In genomic region chr20:63658749-63659187, GRCh38 we compare ENCODE assay signal across 8 cellular contexts. TPM values are rescaled to one million over a fixed set of nuclear protein-coding genes. Genes with fewer than 3 reads are reported as not detected.
DNase-seq lines count a peak whose midpoint lies in the region; ATAC-seq, FAIRE-seq and TF ChIP-seq lines count a peak whose summit lies in the region.

No MANE protein-coding gene starts in this region.

- H3K4me1 Mint-ChIP-seq in IgD-negative memory B cell: peaks cover 8 to 19% (median 9%) of the 10 kb centered on the region in 3 donors
- peaks cover 41% of the 10 kb centered on the region for H3K4me1 Mint-ChIP-seq in brain

- H3K27ac ChIP-seq in ACC112 (ENCODE audit: low read depth, low read length): peak overlapping the region; percentile 69; the same call in 1 of the 2 replicates
- H3K27ac ChIP-seq in left lung: peak overlapping the region; percentile 71 to 81
- H3K27ac ChIP-seq in thyroid gland: peak overlapping the region in 2 of 3 donors; percentile 76 to 86

- H3K4me3 Mint-ChIP-seq in IgD-negative memory B cell (peak overlapping the region; percentile 95 to 98 (median 97)), brain (peak overlapping the region; percentile 97 to 99 (median 98))

- H3K4me3 ChIP-seq in ACC112 (ENCODE audit: low read depth, low read length) (peak overlapping the region; percentile 86), left lung (peak overlapping the region; percentile 80 to 82), thyroid gland (replicated peaks in 1 of 3) (peak overlapping the region; percentile 3 to 80 (median 53))

- 0 to 4% methylated on average over 9 to 17 of the region's 25 CpGs for WGBS in thyroid gland, 2 donors

- H3K27me3 Mint-ChIP-seq in IgD-negative memory B cell (peaks cover 3% of the 10 kb centered on the region), brain (peaks cover 9% of the 10 kb centered on the region)

- peaks cover 14% of the 10 kb centered on the region for H3K4me1 ChIP-seq in ACC112 (ENCODE audit: control insufficient read depth, insufficient read depth, low read length, unreplicated experiment)
- H3K4me1 ChIP-seq in left lung: peaks cover 13 to 30% of the 10 kb centered on the region in 2 donors
- H3K4me1 ChIP-seq in thyroid gland: peaks cover 19 to 21% of the 10 kb centered on the region in 2 donors

- intact Hi-C loops in left lung (cut with DNase I): no loop called here
- intact Hi-C loops in thyroid gland (cut with DNase I): no loop called here

- peaks cover 20% of the 10 kb centered on the region for H3K79me2 ChIP-seq in ACC112 (ENCODE audit: control insufficient read depth, insufficient read depth, low read length, unreplicated experiment)

- TF ChIP-seq POLR2A in thyroid gland (IDR thresholded peaks at IDR 0.05): no peak
- no peak for TF ChIP-seq POLR2A in GM12892 (IDR thresholded peaks at IDR 0.05; ENCODE audit: low read depth, low read length)

- H3K27me3 ChIP-seq in ACC112 (ENCODE audit: insufficient read depth, low read length) (no peaks in the 10 kb centered on the region), left lung (peaks cover 0 to 14% of the 10 kb centered on the region in 2 donors), thyroid gland (no peaks in the 10 kb centered on the region)

- no peaks in the 10 kb centered on the region for H3K36me3 ChIP-seq in ACC112 (ENCODE audit: insufficient read depth, low read length)
- H3K36me3 ChIP-seq in left lung: peaks cover 0 to 33% of the 10 kb centered on the region in 2 donors
- H3K36me3 ChIP-seq in thyroid gland: peaks cover 18 to 23% of the 10 kb centered on the region in 2 donors

- ATAC-seq in GM19328 (IDR thresholded peaks at IDR 0.05; ENCODE audit: unreplicated experiment): peak; percentile 11
- ATAC-seq in left lung: peak; percentile 30

- no peak for FAIRE-seq in GM12892 (lab: Jason Lieb, UNC)

- peak overlapping the region in 2 of 3 donors; percentile 93 to 97 for H3K27ac Mint-ChIP-seq in IgD-negative memory B cell
- peak overlapping the region; percentile 96 to 99 (median 99) for H3K27ac Mint-ChIP-seq in brain

- DNase-seq in left lung (no peak), thyroid gland (peak in 1 of 2 donors; percentile 25), amniotic stem cell (lab: John Stamatoyannopoulos, UW) (no peak), GM12892 (ENCODE audit: insufficient read length) (no peak)

- TF ChIP-seq CTCF in brain (conservative IDR thresholded peaks at IDR 0.05) (no peak), left lung (IDR thresholded peaks at IDR 0.05) (no peak), thyroid gland (IDR thresholded peaks at IDR 0.05) (no peak)

- peak overlapping the region; percentile 45 for H2AFZ ChIP-seq in ACC112 (ENCODE audit: low read length, unreplicated experiment)

- H3K9me3 ChIP-seq in left lung (no peaks in the 10 kb centered on the region), thyroid gland (no peaks in the 10 kb centered on the region)

- H3K9me3 Mint-ChIP-seq in IgD-negative memory B cell: no peaks in the 10 kb centered on the region
- peaks cover 0 to 3% (median 0%) of the 10 kb centered on the region in 5 experiments for H3K9me3 Mint-ChIP-seq in brain

- peaks cover 3% of the 10 kb centered on the region for H3K36me3 Mint-ChIP-seq in IgD-negative memory B cell
- peaks cover 4% of the 10 kb centered on the region for H3K36me3 Mint-ChIP-seq in brain

RNA-seq across cellular contexts. Expression of gene RTEL1, which starts 0.7 kb away (rescaled TPM):
- 2.6 TPM for polyA plus RNA-seq in IgD-negative memory B cell
- 8.6 TPM for polyA plus RNA-seq in brain (ENCODE audit: insufficient read depth, low read depth, low replicate concordance)
- 10 to 100 TPM; 22.3 to 38.8 TPM for total RNA-seq in left lung
- total RNA-seq in thyroid gland: 10 to 100 TPM; 14.1 to 87.4 (median 54.2) TPM
- polyA plus RNA-seq in GM12892 (2012; ENCODE audit: missing spikeins): 10.9 TPM

RNA-seq across cellular contexts. Expression of gene STMN3, which starts 5.5 kb away (rescaled TPM):
- polyA plus RNA-seq in IgD-negative memory B cell (2.7 TPM), brain (ENCODE audit: insufficient read depth, low read depth, low replicate concordance) (455 TPM)
- total RNA-seq in left lung (10 to 100 TPM; 12.6 to 13.1 TPM), thyroid gland (10 to 100 TPM; 53.7 to 84.0 (median 66.1) TPM)
- 2.0 TPM for polyA plus RNA-seq in GM12892 (2012; ENCODE audit: missing spikeins)

RNA-seq across cellular contexts. Expression of gene GMEB2, which starts 31.9 kb away (rescaled TPM):
- polyA plus RNA-seq in IgD-negative memory B cell (10.6 TPM), brain (ENCODE audit: insufficient read depth, low read depth, low replicate concordance) (13.6 TPM)
- total RNA-seq in left lung (1 to 10 TPM; 8.1 to 9.8 TPM), thyroid gland (10 to 100 TPM; 23.1 to 34.9 (median 29.9) TPM)
- polyA plus RNA-seq in GM12892 (2012; ENCODE audit: missing spikeins): 3.2 TPM

RNA-seq across cellular contexts. Expression of gene TNFRSF6B, which starts 37.7 kb away (rescaled TPM):
- not detected for polyA plus RNA-seq in IgD-negative memory B cell
- 7.1 TPM for polyA plus RNA-seq in brain (ENCODE audit: insufficient read depth, low read depth, low replicate concordance)
- total RNA-seq in left lung: 10 to 100 TPM in 1 of 2 donors, 1 to 10 TPM in 1; 3.6 to 17.6 TPM
- total RNA-seq in thyroid gland: 10 to 100 TPM in 2 of 4 donors, 1 to 10 TPM in 2; 6.7 to 15.5 (median 10.5) TPM
- not detected for polyA plus RNA-seq in GM12892 (2012; ENCODE audit: missing spikeins)

RNA-seq across cellular contexts. Expression of gene ARFRP1, which starts 49.0 kb away (rescaled TPM):
- 64.3 TPM for polyA plus RNA-seq in IgD-negative memory B cell
- 49.6 TPM for polyA plus RNA-seq in brain (ENCODE audit: insufficient read depth, low read depth, low replicate concordance)
- 10 to 100 TPM; 38.2 to 46.9 TPM for total RNA-seq in left lung
- total RNA-seq in thyroid gland: 10 to 100 TPM; 43.6 to 52.1 (median 46.7) TPM
- 14.8 TPM for polyA plus RNA-seq in GM12892 (2012; ENCODE audit: missing spikeins)
